Comparison of ENCODE assay signal across 1 cellular context in genomic region chr1:50976111-50976889, GRCh38.
TF ChIP-seq lines count a peak whose summit lies in the region.

No MANE protein-coding gene starts in this region.

TF ChIP-seq in HEK293, 187 proteins besides CTCF, POLR2A, EP300 and RAD21 (continued from another document):
- TF ChIP-seq, protein P1, sequence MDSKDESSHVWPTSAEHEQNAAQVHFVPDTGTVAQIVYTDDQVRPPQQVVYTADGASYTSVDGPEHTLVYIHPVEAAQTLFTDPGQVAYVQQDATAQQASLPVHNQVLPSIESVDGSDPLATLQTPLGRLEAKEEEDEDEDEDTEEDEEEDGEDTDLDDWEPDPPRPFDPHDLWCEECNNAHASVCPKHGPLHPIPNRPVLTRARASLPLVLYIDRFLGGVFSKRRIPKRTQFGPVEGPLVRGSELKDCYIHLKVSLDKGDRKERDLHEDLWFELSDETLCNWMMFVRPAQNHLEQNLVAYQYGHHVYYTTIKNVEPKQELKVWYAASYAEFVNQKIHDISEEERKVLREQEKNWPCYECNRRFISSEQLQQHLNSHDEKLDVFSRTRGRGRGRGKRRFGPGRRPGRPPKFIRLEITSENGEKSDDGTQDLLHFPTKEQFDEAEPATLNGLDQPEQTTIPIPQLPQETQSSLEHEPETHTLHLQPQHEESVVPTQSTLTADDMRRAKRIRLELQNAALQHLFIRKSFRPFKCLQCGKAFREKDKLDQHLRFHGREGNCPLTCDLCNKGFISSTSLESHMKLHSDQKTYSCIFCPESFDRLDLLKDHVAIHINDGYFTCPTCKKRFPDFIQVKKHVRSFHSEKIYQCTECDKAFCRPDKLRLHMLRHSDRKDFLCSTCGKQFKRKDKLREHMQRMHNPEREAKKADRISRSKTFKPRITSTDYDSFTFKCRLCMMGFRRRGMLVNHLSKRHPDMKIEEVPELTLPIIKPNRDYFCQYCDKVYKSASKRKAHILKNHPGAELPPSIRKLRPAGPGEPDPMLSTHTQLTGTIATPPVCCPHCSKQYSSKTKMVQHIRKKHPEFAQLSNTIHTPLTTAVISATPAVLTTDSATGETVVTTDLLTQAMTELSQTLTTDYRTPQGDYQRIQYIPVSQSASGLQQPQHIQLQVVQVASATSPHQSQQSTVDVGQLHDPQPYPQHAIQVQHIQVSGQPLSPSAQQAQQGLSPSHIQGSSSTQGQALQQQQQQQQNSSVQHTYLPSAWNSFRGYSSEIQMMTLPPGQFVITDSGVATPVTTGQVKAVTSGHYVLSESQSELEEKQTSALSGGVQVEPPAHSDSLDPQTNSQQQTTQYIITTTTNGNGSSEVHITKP (tag by site-specific recombination; IDR thresholded peaks at IDR 0.05): peak; percentile 44; the same call in 1 of the 2 replicates
- TF ChIP-seq ZNF2 (tag by site-specific recombination; IDR thresholded peaks at IDR 0.05): 0 out of 2 replicates have a peak, but pooled peaks have one; percentile 59
- TF ChIP-seq YY2 (tag by site-specific recombination; IDR thresholded peaks at IDR 0.05): 0 out of 2 replicates have a peak, but pooled peaks have one; percentile 26
- peak; percentile 88 for TF ChIP-seq ZBTB17 (tag by site-specific recombination; IDR thresholded peaks at IDR 0.05)
- TF ChIP-seq ZNF433 (tag by site-specific recombination; IDR thresholded peaks at IDR 0.05; ENCODE audit: low read depth): no peak
- TF ChIP-seq TCF7L2 (IDR thresholded peaks at IDR 0.05; ENCODE audit: borderline replicate concordance, low read depth, low read length): no peak
- TF ChIP-seq ZBTB20 (tag by site-specific recombination; IDR thresholded peaks at IDR 0.05): peak; percentile 76
- TF ChIP-seq ZNF560 (tag by site-specific recombination; IDR thresholded peaks at IDR 0.05; ENCODE audit: borderline replicate concordance): no peak
- TF ChIP-seq ZNF280C (tag by site-specific recombination; IDR thresholded peaks at IDR 0.05): no peak
- no peak for TF ChIP-seq KLF1 (tag by site-specific recombination; IDR thresholded peaks at IDR 0.05)
- no peak for TF ChIP-seq ZNF645 (tag by site-specific recombination; IDR thresholded peaks at IDR 0.05)
- TF ChIP-seq ZNF473 (tag by site-specific recombination; IDR thresholded peaks at IDR 0.05): no peak
- TF ChIP-seq ZNF24 (tag by site-specific recombination; IDR thresholded peaks at IDR 0.05): peak; percentile 72; the same call in 1 of the 2 replicates
- no peak for TF ChIP-seq ZNF10 (tag by site-specific recombination; IDR thresholded peaks at IDR 0.05)
- no peak for TF ChIP-seq KLF8 (tag by site-specific recombination; IDR thresholded peaks at IDR 0.05)
- no peak for TF ChIP-seq ZNF416 (tag by site-specific recombination; IDR thresholded peaks at IDR 0.05)
- TF ChIP-seq ZNF292 (tag by site-specific recombination; IDR thresholded peaks at IDR 0.05; ENCODE audit: borderline replicate concordance, low read depth): no peak
- TF ChIP-seq ZNF580 (tag by site-specific recombination; IDR thresholded peaks at IDR 0.05): no peak
- no peak for TF ChIP-seq ZNF596 (tag by site-specific recombination; IDR thresholded peaks at IDR 0.05)
- TF ChIP-seq, protein P2, sequence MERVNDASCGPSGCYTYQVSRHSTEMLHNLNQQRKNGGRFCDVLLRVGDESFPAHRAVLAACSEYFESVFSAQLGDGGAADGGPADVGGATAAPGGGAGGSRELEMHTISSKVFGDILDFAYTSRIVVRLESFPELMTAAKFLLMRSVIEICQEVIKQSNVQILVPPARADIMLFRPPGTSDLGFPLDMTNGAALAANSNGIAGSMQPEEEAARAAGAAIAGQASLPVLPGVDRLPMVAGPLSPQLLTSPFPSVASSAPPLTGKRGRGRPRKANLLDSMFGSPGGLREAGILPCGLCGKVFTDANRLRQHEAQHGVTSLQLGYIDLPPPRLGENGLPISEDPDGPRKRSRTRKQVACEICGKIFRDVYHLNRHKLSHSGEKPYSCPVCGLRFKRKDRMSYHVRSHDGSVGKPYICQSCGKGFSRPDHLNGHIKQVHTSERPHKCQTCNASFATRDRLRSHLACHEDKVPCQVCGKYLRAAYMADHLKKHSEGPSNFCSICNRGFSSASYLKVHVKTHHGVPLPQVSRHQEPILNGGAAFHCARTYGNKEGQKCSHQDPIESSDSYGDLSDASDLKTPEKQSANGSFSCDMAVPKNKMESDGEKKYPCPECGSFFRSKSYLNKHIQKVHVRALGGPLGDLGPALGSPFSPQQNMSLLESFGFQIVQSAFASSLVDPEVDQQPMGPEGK (tag by site-specific recombination; IDR thresholded peaks at IDR 0.05): peak; percentile 63
- TF ChIP-seq ZNF791 (tag by site-specific recombination; IDR thresholded peaks at IDR 0.05): no peak
- TF ChIP-seq PRDM6 (tag by site-specific recombination; IDR thresholded peaks at IDR 0.05): peak; percentile 75
- TF ChIP-seq KLF17 (tag by site-specific recombination; IDR thresholded peaks at IDR 0.05): 0 out of 2 replicates have a peak, but pooled peaks have one; percentile 13
- TF ChIP-seq, protein P3, sequence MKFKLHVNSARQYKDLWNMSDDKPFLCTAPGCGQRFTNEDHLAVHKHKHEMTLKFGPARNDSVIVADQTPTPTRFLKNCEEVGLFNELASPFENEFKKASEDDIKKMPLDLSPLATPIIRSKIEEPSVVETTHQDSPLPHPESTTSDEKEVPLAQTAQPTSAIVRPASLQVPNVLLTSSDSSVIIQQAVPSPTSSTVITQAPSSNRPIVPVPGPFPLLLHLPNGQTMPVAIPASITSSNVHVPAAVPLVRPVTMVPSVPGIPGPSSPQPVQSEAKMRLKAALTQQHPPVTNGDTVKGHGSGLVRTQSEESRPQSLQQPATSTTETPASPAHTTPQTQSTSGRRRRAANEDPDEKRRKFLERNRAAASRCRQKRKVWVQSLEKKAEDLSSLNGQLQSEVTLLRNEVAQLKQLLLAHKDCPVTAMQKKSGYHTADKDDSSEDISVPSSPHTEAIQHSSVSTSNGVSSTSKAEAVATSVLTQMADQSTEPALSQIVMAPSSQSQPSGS (tag by site-specific recombination; IDR thresholded peaks at IDR 0.05; ENCODE audit: low read depth): no peak
- TF ChIP-seq YY1 (tag by site-specific recombination; IDR thresholded peaks at IDR 0.05): no peak
- peak; percentile 73 for TF ChIP-seq MZF1 (tag by site-specific recombination; IDR thresholded peaks at IDR 0.05; ENCODE audit: borderline replicate concordance)
- TF ChIP-seq ZNF777 (tag by site-specific recombination; IDR thresholded peaks at IDR 0.05; ENCODE audit: borderline replicate concordance): 0 out of 2 replicates have a peak, but pooled peaks have one; percentile 39
- TF ChIP-seq OSR2 (tag by site-specific recombination; IDR thresholded peaks at IDR 0.05): no peak
- TF ChIP-seq ZNF785 (tag by site-specific recombination; IDR thresholded peaks at IDR 0.05): no peak
